Comparison of ENCODE assay signal across 33 cellular contexts in the genomic region with DNA sequence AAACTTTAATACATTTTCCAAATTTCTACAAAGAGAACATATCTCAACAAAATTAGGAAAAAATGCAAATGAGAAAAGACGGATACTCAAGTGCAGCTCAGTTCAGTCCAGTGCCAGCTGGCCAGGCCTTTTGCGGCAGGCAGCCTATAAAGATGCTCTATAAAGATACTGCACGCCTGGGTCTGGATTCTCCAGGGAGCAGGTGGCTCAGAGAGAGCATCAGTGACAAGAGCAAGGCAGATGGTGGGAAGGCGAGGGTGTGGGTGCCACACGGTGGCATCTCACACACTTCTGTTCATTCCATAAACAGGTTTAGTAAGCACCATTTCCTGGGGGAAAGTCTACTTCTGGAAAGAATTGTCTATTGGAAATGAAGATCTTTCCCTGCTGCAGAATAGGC. TPM values are rescaled to one million over a fixed set of nuclear protein-coding genes. Genes with fewer than 3 reads are reported as not detected.
A peak's percentile ranks its signal among the peaks of the same experiment; 100 is the strongest.
DNase-seq lines count a peak whose midpoint lies in the region; ATAC-seq, FAIRE-seq and TF ChIP-seq lines count a peak whose summit lies in the region.
"Had no signal": no experiment of that assay in that cellular context is flagged by ENCODE, and none has a peak within 500 bp of the region (broad histone marks: within the 10 kb centered on the region; RNA-seq: fewer than 3 reads in every experiment).

No MANE protein-coding gene starts in this region.

- POLR2A ChIA-PET in Panc1 (lab: Charles Lee) = no interaction called here

- intact Hi-C loops in Panc1 (cut with micrococcal nuclease; ENCODE audit: unreplicated experiment) (no loop called here), posterior cingulate gyrus (cut with DNase I) (no loop called here)

- no peaks in the 10 kb centered on the region for H3K36me3 ChIP-seq in Panc1 (ENCODE audit: control insufficient read depth, insufficient read depth, low read length)
- H3K36me3 ChIP-seq: Peyer's patch had no signal

- in situ Hi-C loops in Panc1 (cut with HindIII; ENCODE audit: low pct_unique_long_range_greater_than_20kb, low sequenced_read_pairs) = no loop called here

- TF ChIP-seq CTCF in Panc1 (IDR thresholded peaks at IDR 0.05) = no peak

- no peak for FAIRE-seq in GM19239 (lab: Jason Lieb, UNC)
- FAIRE-seq: A549, GM12878, HTR-8/SVneo, K562 had no signal

- H3K4me1 ChIP-seq in Panc1 (ENCODE audit: control insufficient read depth, insufficient read depth, low read length) = no peaks in the 10 kb centered on the region
- H3K4me1 ChIP-seq: A549, Caco-2, Peyer's patch had no signal

- DNase-seq in D341Med (ENCODE audit: low spot score) (peak; percentile 30), NCI-H1694 treated with DMSO at 0.1 percent for 48 hours (lab: John Stamatoyannopoulos, UW) (peak; percentile 26), Panc1 (ENCODE audit: low read depth, low spot score) (no peak), posterior cingulate gyrus (peak in 8 of 10 donors; percentile 27 to 91 (median 50)), cortex of kidney (lab: John Stamatoyannopoulos, UW) (no peak), GM19239 (ENCODE audit: insufficient read length, low spot score) (no peak)
- DNase-seq: AML-193; Caco-2; CD8-positive, alpha-beta T cell; DMS 273 treated with DMSO at 0.1 percent for 48 hours; DMS79; EL; GDM1; Kasumi-1; MV-4-11; NCI-H1105; NCI-H1436 treated with DMSO at 0.1 percent for 48 hours; NCI-H2029; NCI-H345; NCI-H510A treated with DMSO at 0.1 percent for 48 hours; NCI-H774; Peyer's patch; SHP77 treated with DMSO at 0.1 percent for 48 hours; T-helper 2 cell had no signal

- H3K9me3 ChIP-seq in Panc1 (ENCODE audit: control insufficient read depth, insufficient read depth, low read depth, low read length) = no peaks in the 10 kb centered on the region
- H3K9me3 ChIP-seq: A549, Caco-2, Peyer's patch had no signal

- peak; percentile 26; the same call in 1 of the 2 replicates for ATAC-seq in Panc1
- ATAC-seq in HG03139 (IDR thresholded peaks at IDR 0.05; ENCODE audit: unreplicated experiment) = no peak
- ATAC-seq: A549; CD8-positive, alpha-beta T cell; GM12878; HCT116; K562 had no signal

- H3K4me3 ChIP-seq in Panc1 (ENCODE audit: low read depth in 2 of 2, low read length in 2 of 2) = no peak overlapping the region
- H3K4me3 ChIP-seq: A549, GM12878, K562, Peyer's patch, SK-N-MC had no signal

- H3K27me3 ChIP-seq in Panc1 (ENCODE audit: control insufficient read depth, insufficient read depth, low read length) = peaks cover 6% of the 10 kb centered on the region
- H3K27me3 ChIP-seq: Peyer's patch had no signal

- CTCF ChIA-PET in Panc1 (lab: Charles Lee) = interaction anchor here (1.1 kb wide), 1 partner anchor 92 kb away, joined by 5 read pairs; no protein-coding TSS in a partner anchor

- no peak overlapping the region for H3K27ac ChIP-seq in Panc1 (ENCODE audit: low read length)
- H3K27ac ChIP-seq: A549, C4-2B, Peyer's patch, SK-N-MC had no signal

- no TSS peak for BruUV-seq in Panc1 (replicated peaks; lab: Mats Ljungman, UMichigan)

RNA-seq across cellular contexts. Expression of gene SCN3B, which starts 18.1 kb away (rescaled TPM):
- total RNA-seq in Panc1 (2021; ENCODE audit: unreplicated experiment) = 0.10 TPM
- polyA plus RNA-seq in Panc1 (2012; ENCODE audit: insufficient read length) = not detected
- total RNA-seq: CD8-positive, alpha-beta T cell; GM12878; OCI-LY7 had no signal

Comparison
In these comparisons a context has a peak if more than half of its experiments do, and no peak if none do; other contexts are left out.
1. DNase-seq: peak in D341Med (single experiment), NCI-H1694 treated with DMSO at 0.1 percent for 48 hours (single experiment) and posterior cingulate gyrus (8 of 10); none in Panc1 (single experiment), cortex of kidney (single experiment) and GM19239 (single experiment).